In genomic region chr20:3795511-3796468, GRCh38 we compare ENCODE assay signal across 8 cellular contexts. TPM values are rescaled to one million over a fixed set of nuclear protein-coding genes. Genes with fewer than 3 reads are reported as not detected.
DNase-seq lines count a peak whose midpoint lies in the region; ATAC-seq and TF ChIP-seq lines count a peak whose summit lies in the region.

TSS of gene CDC25B (plus strand) at chr20:3796310. CDS start at chr20:3796532, 222 bp downstream.

- H3K27ac ChIP-seq in ascending aorta: peak within 1 kb of the TSS; percentile 91 to 96

- DNase-seq in NCI-H2029 treated with DMSO at 0.1 percent for 48 hours (lab: John Stamatoyannopoulos, UW) (peak; percentile 88), T-helper 22 cell (ENCODE audit: low read depth) (peak; percentile 82), ascending aorta (ENCODE audit: low spot score in 2 of 2) (peak; percentile 85 to 98), hepatic stellate cell (ENCODE audit: low spot score) (peak; percentile 97), retina (peak; percentile 91)

- H3K9me3 ChIP-seq in ascending aorta: no peaks in the 10 kb centered on the region

- ATAC-seq in GM18505 (IDR thresholded peaks at IDR 0.05; ENCODE audit: unreplicated experiment) (peak; percentile 68), HG03025 (IDR thresholded peaks at IDR 0.05; ENCODE audit: low FRiP score, unreplicated experiment) (peak; percentile 61), GM18870 (IDR thresholded peaks at IDR 0.05; ENCODE audit: unreplicated experiment) (no peak)

- no peaks in the 10 kb centered on the region for H3K27me3 ChIP-seq in ascending aorta

- peak within 1 kb of the TSS; percentile 66 to 74 for H3K4me3 ChIP-seq in ascending aorta

- TF ChIP-seq POLR2A in GM18505 (IDR thresholded peaks at IDR 0.05; ENCODE audit: borderline replicate concordance, extremely low read depth, insufficient read depth, insufficient read length): peak; percentile 65

- TF ChIP-seq CTCF in ascending aorta (IDR thresholded peaks at IDR 0.05): peak; percentile 36 to 78 (median 45)

- H3K4me1 ChIP-seq in ascending aorta: peaks cover 14 to 27% of the 10 kb centered on the region in 2 donors

- intact Hi-C loops in ascending aorta (cut with DNase I): loop anchor here (1.0 kb wide), 2 partner anchors 13 to 25 kb away; partner anchors contain the start of gene AP5S1

- peaks cover 6 to 7% of the 10 kb centered on the region in 2 donors for H3K36me3 ChIP-seq in ascending aorta

RNA-seq across cellular contexts. Expression of gene CDC25B, which starts in this region (rescaled TPM):
- 60.6 TPM for total RNA-seq in ascending aorta
